In genomic region chr19:16327911-16328823, GRCh38 we compare ENCODE assay signal across 8 cellular contexts. TPM values are rescaled to one million over a fixed set of nuclear protein-coding genes. Genes with fewer than 3 reads are reported as not detected.
DNase-seq lines count a peak whose midpoint lies in the region; ATAC-seq, FAIRE-seq and TF ChIP-seq lines count a peak whose summit lies in the region.

No MANE protein-coding gene starts in this region.

- peaks cover 10% of the 10 kb centered on the region; the same call in 1 of the 2 replicates for H4K20me1 ChIP-seq in Karpas-422 (ENCODE audit: insufficient read depth, low read depth, low read length)

- no peak for TF ChIP-seq RAD21 in A549 (conservative IDR thresholded peaks at IDR 0.05 in 1 of 2, IDR thresholded peaks at IDR 0.05 in 1 of 2)

- CTCF ChIA-PET in A549 (lab: Yijun Ruan, JAX), result interaction anchor here (0.6 to 2.2 kb wide), 5 partner anchors 9 to 81 kb away, joined by 3 to 15 read pairs (median 3); no protein-coding TSS in a partner anchor

- no peaks in the 10 kb centered on the region for H3K9me2 ChIP-seq in Karpas-422 (replicated peaks; ENCODE audit: insufficient read depth, low read length)

- H3K9me3 ChIP-seq in A549, result no peaks in the 10 kb centered on the region
- H3K9me3 ChIP-seq in Karpas-422 (ENCODE audit: low read length), result no peaks in the 10 kb centered on the region
- H3K9me3 ChIP-seq in parathyroid adenoma (ENCODE audit: control insufficient read depth, low read length), result no peaks in the 10 kb centered on the region

- H3K27ac ChIP-seq in A549 (no peak overlapping the region), Karpas-422 (ENCODE audit: low read length) (no peak overlapping the region), parathyroid adenoma (peak overlapping the region; percentile 66)

- H3K4me2 ChIP-seq in A549, result no peak overlapping the region; the same call in 2 of the 3 replicates
- H3K4me2 ChIP-seq in Karpas-422 (ENCODE audit: low read depth, low read length, poor library complexity, severe bottlenecking), result peak overlapping the region; percentile 48
- peak overlapping the region; percentile 40 for H3K4me2 ChIP-seq in parathyroid adenoma (ENCODE audit: low read length)

- H3K27me3 ChIP-seq in Karpas-422 (ENCODE audit: low read length) (no peaks in the 10 kb centered on the region), parathyroid adenoma (ENCODE audit: control insufficient read depth, insufficient read depth, low read length) (no peaks in the 10 kb centered on the region)

- DNase-seq in A549 (ENCODE audit: low read depth in 1 of 2, low spot score in 1 of 2), result peak in 1 of 2 experiments; percentile 32
- DNase-seq in Karpas-422, result peak; percentile 67
- peak; percentile 70 for DNase-seq in activated CD8-positive, alpha-beta memory T cell treated with anti-CD3 and anti-CD28 coated beads for 24 hours
- peak; percentile 91 for DNase-seq in fibroblast of peridontal ligament (ENCODE audit: extremely low read depth)
- no peak for DNase-seq in NCI-H2029 treated with DMSO at 0.1 percent for 48 hours (lab: John Stamatoyannopoulos, UW)

- no peak overlapping the region for H3K4me3 ChIP-seq in A549
- H3K4me3 ChIP-seq in Karpas-422 (ENCODE audit: low read length), result peak overlapping the region; percentile 22; the same call in 1 of the 2 replicates
- peak overlapping the region; percentile 29 for H3K4me3 ChIP-seq in parathyroid adenoma (ENCODE audit: low read depth, low read length)

- ATAC-seq in A549 (no peak), HG03039 (IDR thresholded peaks at IDR 0.05; ENCODE audit: unreplicated experiment) (no peak), HG03442 (IDR thresholded peaks at IDR 0.05; ENCODE audit: unreplicated experiment) (no peak)

- no peak overlapping the region for H2AFZ ChIP-seq in Karpas-422 (ENCODE audit: low read length)
- no peak overlapping the region for H2AFZ ChIP-seq in parathyroid adenoma

- TF ChIP-seq POLR2A in A549 (IDR thresholded peaks at IDR 0.05; ENCODE audit: low read length), result no peak

- H3K9ac ChIP-seq in Karpas-422 (ENCODE audit: low read length) (no peak overlapping the region), parathyroid adenoma (no peak overlapping the region)

- POLR2A ChIA-PET in A549 (lab: Yijun Ruan, JAX), result no interaction called here

- H3K79me2 ChIP-seq in Karpas-422 (ENCODE audit: low read length) (no peaks in the 10 kb centered on the region), parathyroid adenoma (no peaks in the 10 kb centered on the region)

- TF ChIP-seq EP300 in A549 (IDR thresholded peaks at IDR 0.05), result no peak

- H3K4me1 ChIP-seq in A549 (peaks cover 30% of the 10 kb centered on the region; the same call in 1 of the 3 replicates), Karpas-422 (ENCODE audit: low read length) (peaks cover 33% of the 10 kb centered on the region), parathyroid adenoma (no peaks in the 10 kb centered on the region)

- FAIRE-seq in A549 (lab: Jason Lieb, UNC), result no peak

- no peaks in the 10 kb centered on the region for H3K36me3 ChIP-seq in Karpas-422 (ENCODE audit: insufficient read depth, low read length)
- no peaks in the 10 kb centered on the region for H3K36me3 ChIP-seq in parathyroid adenoma (ENCODE audit: control insufficient read depth, insufficient read depth, low read length)

- WGBS in A549 (ENCODE audit: missing lambda C conversion rate), result 73% methylated on average over 20 of the region's 20 CpGs

- TF ChIP-seq CTCF in A549 (IDR thresholded peaks at IDR 0.05) (no peak), parathyroid adenoma (IDR thresholded peaks at IDR 0.05) (no peak)

TF ChIP-seq in A549, 52 proteins besides CTCF, POLR2A, EP300 and RAD21:
- TF ChIP-seq JUNB (IDR thresholded peaks at IDR 0.05), result no peak
- peak; percentile 73; the same call in 1 of the 2 replicates for TF ChIP-seq POLR2AphosphoS2 (conservative IDR thresholded peaks at IDR 0.05; ENCODE audit: low read length)
- TF ChIP-seq HOXB13 (CRISPR knock-in tag; IDR thresholded peaks at IDR 0.05; ENCODE audit: low read depth), result no peak
- TF ChIP-seq HOXA7 (CRISPR knock-in tag; IDR thresholded peaks at IDR 0.05), result 0 out of 2 replicates have a peak, but pooled peaks have one; percentile 19
- TF ChIP-seq ZC3H11A (IDR thresholded peaks at IDR 0.05), result no peak
TF ChIP-seq in A549: peak in this region for 2.

RNA-seq across cellular contexts. Expression of gene KLF2, which starts 3.5 kb away (rescaled TPM):
- polyA plus RNA-seq in A549 (2011; rRNA removed) (2.7 and 3.4 TPM in 2 replicates), A549 (2017; fragmentation: RNase III; extraction: RNeasy Plus Mini Kit Qiagen cat#74134 plus additional on column Dnase treatment) (6.0 to 7.0 TPM (median 6.9 TPM) in 3 replicates)
- 42.8 and 49.2 TPM in 2 replicates for polyA plus RNA-seq in A549 (2012; cell fraction: cytosol; rRNA removed)
- polyA plus RNA-seq in A549 (2012; cell fraction: nucleus; rRNA removed), result 130 and 150 TPM in 2 replicates
- polyA minus RNA-seq in A549 (2011; rRNA and poly(A)+ RNA removed), result 1.8 and 3.2 TPM in 2 replicates
- total RNA-seq in Karpas-422 (2014; rRNA removed; shearing (Covaris generic); ENCODE audit: low replicate concordance), result 0.22 TPM in 1 of 2 replicates, not detected in the other
